ENCODE assay signal across 23 cellular contexts in genomic region chr1:157499516-157499915, GRCh38. TPM values are rescaled to one million over a fixed set of nuclear protein-coding genes. Genes with fewer than 3 reads are reported as not detected.
"Had no signal": no experiment of that assay in that cellular context is flagged by ENCODE, and none has a peak within 500 bp of the region (broad histone marks: within the 10 kb centered on the region; RNA-seq: fewer than 3 reads in every experiment).

No MANE protein-coding gene starts in this region.

- H3K4me3 ChIP-seq: SJCRH30 had no signal

- DNase-seq: IMR-90, Kasumi-1, MM.1S, NCI-H1092 treated with DMSO at 0.1 percent for 48 hours, NCI-H1436, NCI-H187, NCI-H2029, NCI-H2081 treated with DMSO at 0.1 percent for 48 hours, NCI-H2171, NCI-H226, NCI-H446, NCI-H510A, NCI-H524 treated with DMSO at 0.1 percent for 48 hours, NCI-H69, NCI-H774, SHP77, SJCRH30 had no signal

- H3K4me1 ChIP-seq: SJCRH30 had no signal

- H3K4me2 ChIP-seq: KMS-11 had no signal

- H3K9me3 ChIP-seq: SJCRH30 had no signal

- H3K27me3 ChIP-seq: SJCRH30 had no signal

- H3K9ac ChIP-seq: KMS-11 had no signal

- FAIRE-seq: HepG2 had no signal

- H3K36me3 ChIP-seq: SJCRH30 had no signal

- H3K27ac ChIP-seq: KMS-11, RWPE1, SJCRH30 had no signal

- ATAC-seq: HepG2, SK-N-SH treated with all-trans-retinoic acid at 6 μM for 48 hours had no signal

RNA-seq across cellular contexts. Expression of gene FCRL5, which starts 52.8 kb away (rescaled TPM):
- total RNA-seq: HepG2, HT1080, IMR-90, M059J had no signal
- polyA plus RNA-seq: HepG2, IMR-90 had no signal
